Comparison of ENCODE assay signal across 27 cellular contexts in genomic region chr6:32146687-32147086, GRCh38. TPM values are rescaled to one million over a fixed set of nuclear protein-coding genes. Genes with fewer than 3 reads are reported as not detected.
DNase-seq lines count a peak whose midpoint lies in the region; ATAC-seq and TF ChIP-seq lines count a peak whose summit lies in the region.
"Had no signal": no experiment of that assay in that cellular context is flagged by ENCODE, and none has a peak within 500 bp of the region (broad histone marks: within the 10 kb centered on the region; RNA-seq: fewer than 3 reads in every experiment).

No MANE protein-coding gene starts in this region.

- no peak overlapping the region for H3K27ac Mint-ChIP-seq in activated CD4-positive, alpha-beta memory T cell treated with anti-CD3 and anti-CD28 coated beads, Interleukin-2, amount 10 ng/mL, durations not matched to agents 7 days and 5 days
- H3K27ac Mint-ChIP-seq: activated naive CD8-positive, alpha-beta T cell treated with anti-CD3 and anti-CD28 coated beads for 36 hours; stimulated activated memory B cell treated with anti-CD40 and anti-IgM and Interleukin-4, amounts not matched to agents 10 μg/mL and 1 μg/mL and 100 μg/mL, for 72 hours; T-helper 2 cell treated with Interferon-gamma antibody and Interleukin-4, amounts not matched to agents 5 μg/mL and 100 μg/mL, for 36 hours had no signal

- ATAC-seq in Right ventricle myocardium superior (ENCODE audit: poor library complexity) (no peak), GM18870 (IDR thresholded peaks at IDR 0.05; ENCODE audit: unreplicated experiment) (no peak)
- ATAC-seq: Panc1; stimulated activated memory B cell treated with anti-CD40 and anti-IgM and Interleukin-4, amounts not matched to agents 10 μg/mL and 1 μg/mL and 100 μg/mL, for 72 hours had no signal

- H3K36me3 Mint-ChIP-seq in activated CD4-positive, alpha-beta memory T cell treated with anti-CD3 and anti-CD28 coated beads, Interleukin-2, amount 10 ng/mL, durations not matched to agents 7 days and 5 days (ENCODE audit: low read depth), result peaks cover 5% of the 10 kb centered on the region

- H2AFZ ChIP-seq in PC-9, result peak overlapping the region; percentile 47

- H3K4me1 Mint-ChIP-seq in activated CD4-positive, alpha-beta memory T cell treated with anti-CD3 and anti-CD28 coated beads, Interleukin-2, amount 10 ng/mL, durations not matched to agents 7 days and 5 days, result peaks cover 26% of the 10 kb centered on the region

- TF ChIP-seq CTCF in cardiac muscle cell (IDR thresholded peaks at IDR 0.05; ENCODE audit: low read depth, low read length) (no peak), PC-9 (conservative IDR thresholded peaks at IDR 0.05) (no peak)

- intact Hi-C loops in Right ventricle myocardium superior (cut with DNase I) (no loop called here), PC-9 (cut with micrococcal nuclease; ENCODE audit: unreplicated experiment) (no loop called here)

- CTCF ChIA-PET in PC-9 (lab: Charles Lee), result no interaction called here
- CTCF ChIA-PET in activated CD4-positive, alpha-beta memory T cell treated with anti-CD3 and anti-CD28 coated beads, Interleukin-2, amount 10 ng/mL, durations not matched to agents 7 days and 5 days (lab: Charles Lee), result interaction anchor here (1.0 kb wide), 1 partner anchor 175 kb away, joined by 3 read pairs; the partner anchor contains the start of gene DXO

- no peak overlapping the region for H3K4me3 Mint-ChIP-seq in activated CD4-positive, alpha-beta memory T cell treated with anti-CD3 and anti-CD28 coated beads, Interleukin-2, amount 10 ng/mL, durations not matched to agents 7 days and 5 days
- H3K4me3 Mint-ChIP-seq: activated naive CD8-positive, alpha-beta T cell treated with anti-CD3 and anti-CD28 coated beads for 36 hours; stimulated activated memory B cell treated with anti-CD40 and anti-IgM and Interleukin-4, amounts not matched to agents 10 μg/mL and 1 μg/mL and 100 μg/mL, for 72 hours; T-helper 2 cell treated with Interferon-gamma antibody and Interleukin-4, amounts not matched to agents 5 μg/mL and 100 μg/mL, for 36 hours had no signal

- H3K27ac ChIP-seq in cardiac muscle cell (peak overlapping the region; percentile 64), PC-9 (peak overlapping the region; percentile 82), iPS-20b (ENCODE audit: low read length) (no peak overlapping the region)
- H3K27ac ChIP-seq: colonic mucosa, left lung, upper lobe of left lung had no signal

- H3K9me3 ChIP-seq in cardiac muscle cell (ENCODE audit: low read depth) (no peaks in the 10 kb centered on the region), PC-9 (ENCODE audit: insufficient read depth, low read depth) (no peaks in the 10 kb centered on the region), iPS-20b (ENCODE audit: insufficient read depth, low read depth, low read length) (no peaks in the 10 kb centered on the region)
- H3K9me3 ChIP-seq: colonic mucosa, left lung, upper lobe of left lung had no signal

- H3K9ac ChIP-seq in iPS-20b (ENCODE audit: low read depth, low read length), result peak overlapping the region; percentile 35; the same call in 1 of the 2 replicates

- H3K36me3 ChIP-seq in cardiac muscle cell (no peaks in the 10 kb centered on the region), PC-9 (ENCODE audit: low read depth) (no peaks in the 10 kb centered on the region), iPS-20b (ENCODE audit: insufficient read depth, low read depth, low read length) (no peaks in the 10 kb centered on the region)
- H3K36me3 ChIP-seq: colonic mucosa, left lung, upper lobe of left lung had no signal

- H4K20me1 ChIP-seq in PC-9 (ENCODE audit: insufficient read depth), result no peaks in the 10 kb centered on the region

- H3K79me2 ChIP-seq in PC-9 (ENCODE audit: low read depth), result no peaks in the 10 kb centered on the region

- H3K9me2 ChIP-seq in PC-9 (ENCODE audit: insufficient read depth), result no peaks in the 10 kb centered on the region

- H3K27me3 ChIP-seq in cardiac muscle cell, result peaks cover 30% of the 10 kb centered on the region
- H3K27me3 ChIP-seq in PC-9 (ENCODE audit: insufficient read depth, low read depth), result no peaks in the 10 kb centered on the region
- H3K27me3 ChIP-seq in iPS-20b (ENCODE audit: insufficient read depth, low read length), result peaks cover 21% of the 10 kb centered on the region
- H3K27me3 ChIP-seq: colonic mucosa had no signal

- H3K4me2 ChIP-seq in PC-9, result peak overlapping the region; percentile 48

- no peaks in the 10 kb centered on the region for H3K9me3 Mint-ChIP-seq in activated CD4-positive, alpha-beta memory T cell treated with anti-CD3 and anti-CD28 coated beads, Interleukin-2, amount 10 ng/mL, durations not matched to agents 7 days and 5 days
- H3K9me3 Mint-ChIP-seq: activated naive CD8-positive, alpha-beta T cell treated with anti-CD3 and anti-CD28 coated beads for 36 hours; stimulated activated memory B cell treated with anti-CD40 and anti-IgM and Interleukin-4, amounts not matched to agents 10 μg/mL and 1 μg/mL and 100 μg/mL, for 72 hours; T-helper 2 cell treated with Interferon-gamma antibody and Interleukin-4, amounts not matched to agents 5 μg/mL and 100 μg/mL, for 36 hours had no signal

- POLR2A ChIA-PET in PC-9 (lab: Charles Lee; ENCODE audit: unreplicated experiment), result interaction anchor here (0.5 kb wide), 1 partner anchor 8 kb away, joined by 6 read pairs; no protein-coding TSS in a partner anchor
- POLR2A ChIA-PET in activated CD4-positive, alpha-beta memory T cell treated with anti-CD3 and anti-CD28 coated beads, Interleukin-2, amount 10 ng/mL, durations not matched to agents 7 days and 5 days (lab: Charles Lee), result no interaction called here

- H3K4me3 ChIP-seq in cardiac muscle cell, result no peak overlapping the region
- peak overlapping the region; percentile 11; the same call in 1 of the 2 replicates for H3K4me3 ChIP-seq in PC-9
- no peak overlapping the region for H3K4me3 ChIP-seq in iPS-20b (ENCODE audit: low read length)
- H3K4me3 ChIP-seq: colonic mucosa, left lung, upper lobe of left lung had no signal

- BruUV-seq in PC-9 (replicated peaks; lab: Mats Ljungman, UMichigan), result no TSS peak

- H3K4me1 ChIP-seq in cardiac muscle cell (ENCODE audit: low read depth), result peaks cover 10% of the 10 kb centered on the region
- peaks cover 32% of the 10 kb centered on the region for H3K4me1 ChIP-seq in PC-9 (replicated peaks; ENCODE audit: insufficient read depth)
- H3K4me1 ChIP-seq in iPS-20b (ENCODE audit: insufficient read depth, low read length), result peaks cover 16% of the 10 kb centered on the region
- H3K4me1 ChIP-seq: colonic mucosa had no signal

- H3K27me3 Mint-ChIP-seq in activated CD4-positive, alpha-beta memory T cell treated with anti-CD3 and anti-CD28 coated beads, Interleukin-2, amount 10 ng/mL, durations not matched to agents 7 days and 5 days, result peaks cover 61% of the 10 kb centered on the region

- peaks cover 32% of the 10 kb centered on the region; the same call in 1 of the 2 replicates for H3F3A ChIP-seq in PC-9 (ENCODE audit: insufficient read depth, low read depth)

- peak in 1 of 2 donors; percentile 11 for DNase-seq in cardiac muscle cell (ENCODE audit: low read depth in 1 of 2, low spot score in 1 of 2)
- DNase-seq in Right ventricle myocardium superior, result no peak
- DNase-seq in PC-9, result no peak
- DNase-seq in foreskin melanocyte, result no peak
- no peak for DNase-seq in activated CD4-positive, alpha-beta memory T cell treated with anti-CD3 and anti-CD28 coated beads, Interleukin-2, amount 10 ng/mL, durations not matched to agents 7 days and 5 days
- DNase-seq in activated CD4-positive, alpha-beta T cell treated with anti-CD3 and anti-CD28 coated beads, Interleukin-2, amount 50 U/mL, for 4 hours, result no peak
- DNase-seq: activated CD4-positive, alpha-beta T cell treated with anti-CD3 and anti-CD28 coated beads for 1 hour; activated effector memory CD4-positive, alpha-beta T cell treated with Interleukin-2 at 50 U/mL for 16 hours; activated naive CD8-positive, alpha-beta T cell treated with anti-CD3 and anti-CD28 coated beads for 36 hours; anterior cingulate cortex; colonic mucosa; DND-41; effector CD8-positive, alpha-beta T cell; left lung; mesenchymal stem cell; NCI-H146; NCI-H526 treated with DMSO at 0.1 percent for 48 hours; SHP77 treated with DMSO at 0.1 percent for 48 hours; substantia nigra; upper lobe of left lung had no signal

RNA-seq across cellular contexts. Expression of gene PRRT1, which starts 5.1 kb away (rescaled TPM):
- total RNA-seq in cardiac muscle cell, result 0.78 and 4.4 TPM in 2 replicates
- 4.9 and 6.2 TPM in 2 replicates for polyA plus RNA-seq in cardiac muscle cell
- 0.51 TPM for total RNA-seq in Right ventricle myocardium superior
- total RNA-seq in PC-9 (2021), result 12.6 and 15.9 TPM in 2 replicates
- under 1 TPM; 0.13 to 0.28 TPM for total RNA-seq in activated CD4-positive, alpha-beta memory T cell treated with anti-CD3 and anti-CD28 coated beads, Interleukin-2, amount 10 ng/mL, durations not matched to agents 7 days and 5 days
- total RNA-seq: epithelial cell of proximal tubule, myocyte had no signal

RNA-seq across cellular contexts. Expression of gene PPT2, which starts 7.3 kb away (rescaled TPM):
- total RNA-seq in cardiac muscle cell (42.7 and 147 TPM in 2 replicates), Right ventricle myocardium superior (20.4 TPM), PC-9 (2021) (38.2 and 42.5 TPM in 2 replicates)
- polyA plus RNA-seq in cardiac muscle cell, result 34.6 and 50.2 TPM in 2 replicates
- 1 to 10 TPM; 8.3 to 9.4 TPM for total RNA-seq in activated CD4-positive, alpha-beta memory T cell treated with anti-CD3 and anti-CD28 coated beads, Interleukin-2, amount 10 ng/mL, durations not matched to agents 7 days and 5 days

RNA-seq across cellular contexts. Expression of gene FKBPL, which starts 16.6 kb away (rescaled TPM):
- 7.0 and 7.7 TPM in 2 replicates for total RNA-seq in cardiac muscle cell
- 10.0 and 14.2 TPM in 2 replicates for polyA plus RNA-seq in cardiac muscle cell
- total RNA-seq in Right ventricle myocardium superior, result 2.5 TPM
- total RNA-seq in PC-9 (2021), result 11.6 and 12.6 TPM in 2 replicates
- total RNA-seq in activated CD4-positive, alpha-beta memory T cell treated with anti-CD3 and anti-CD28 coated beads, Interleukin-2, amount 10 ng/mL, durations not matched to agents 7 days and 5 days, result 1 to 10 TPM; 7.6 to 8.6 TPM

RNA-seq across cellular contexts. Expression of gene EGFL8, which starts 17.7 kb away (rescaled TPM):
- total RNA-seq in cardiac muscle cell (10.2 and 18.7 TPM in 2 replicates), Right ventricle myocardium superior (6.1 TPM), PC-9 (2021) (23.3 and 26.0 TPM in 2 replicates)
- 10.1 and 15.2 TPM in 2 replicates for polyA plus RNA-seq in cardiac muscle cell
- total RNA-seq in activated CD4-positive, alpha-beta memory T cell treated with anti-CD3 and anti-CD28 coated beads, Interleukin-2, amount 10 ng/mL, durations not matched to agents 7 days and 5 days, result 1 to 10 TPM; 5.1 to 5.2 TPM

RNA-seq across cellular contexts. Expression of gene ATF6B, which starts 18.6 kb away (rescaled TPM):
- total RNA-seq in cardiac muscle cell (39.7 and 60.8 TPM in 2 replicates), Right ventricle myocardium superior (21.5 TPM), PC-9 (2021) (87.2 and 102 TPM in 2 replicates)
- polyA plus RNA-seq in cardiac muscle cell, result 43.0 and 49.5 TPM in 2 replicates
- total RNA-seq in activated CD4-positive, alpha-beta memory T cell treated with anti-CD3 and anti-CD28 coated beads, Interleukin-2, amount 10 ng/mL, durations not matched to agents 7 days and 5 days, result 100 to 1,000 TPM; 142 to 147 TPM
